ENCODE assay signal across 3 cellular contexts in genomic region chr5:152683205-152683604, GRCh38.
"Had no signal": no experiment of that assay in that cellular context is flagged by ENCODE, and none has a peak within 500 bp of the region (broad histone marks: within the 10 kb centered on the region; RNA-seq: fewer than 3 reads in every experiment).

No MANE protein-coding gene starts in this region.

- ATAC-seq: GM12878 had no signal

- H3K4me3 ChIP-seq: GM12878 had no signal

- DNase-seq: GDM1, GF-D8 had no signal
